25 cellular contexts compared by ENCODE assay signal in genomic region chr4:63663870-63664269, GRCh38.
A peak's percentile ranks its signal among the peaks of the same experiment; 100 is the strongest.
DNase-seq lines count a peak whose midpoint lies in the region; ATAC-seq and TF ChIP-seq lines count a peak whose summit lies in the region.
"Had no signal": no experiment of that assay in that cellular context is flagged by ENCODE, and none has a peak within 500 bp of the region (broad histone marks: within the 10 kb centered on the region; RNA-seq: fewer than 3 reads in every experiment).

No MANE protein-coding gene starts in this region.

- POLR2A ChIA-PET in MCF 10A (lab: Yijun Ruan, JAX), result no interaction called here

- H3K27me3 ChIP-seq in breast epithelium, result no peaks in the 10 kb centered on the region
- no peaks in the 10 kb centered on the region for H3K27me3 ChIP-seq in KMS-11 (ENCODE audit: insufficient read depth, low read depth)

- no peak for TF ChIP-seq POLR2A in breast epithelium (IDR thresholded peaks at IDR 0.05)

- no peak for TF ChIP-seq CTCF in MCF 10A (IDR thresholded peaks at IDR 0.05; ENCODE audit: unreplicated experiment)
- no peak for TF ChIP-seq CTCF in breast epithelium (IDR thresholded peaks at IDR 0.05)
- no peak for TF ChIP-seq CTCF in KMS-11 (conservative IDR thresholded peaks at IDR 0.05; ENCODE audit: low read depth, low read length)
- no peak for TF ChIP-seq CTCF in mesothelial cell of epicardium (IDR thresholded peaks at IDR 0.05; ENCODE audit: unreplicated experiment)

- H3K27me3 Mint-ChIP-seq in MCF 10A (ENCODE audit: insufficient read depth, unreplicated experiment) (no peaks in the 10 kb centered on the region), mesothelial cell of epicardium (ENCODE audit: low read depth) (no peaks in the 10 kb centered on the region)
- no peaks in the 10 kb centered on the region for H3K27me3 Mint-ChIP-seq in activated T-helper 2 cell treated with anti-CD3 and anti-CD28 coated beads, Interferon-gamma antibody, Interleukin-2, Interleukin-4, amounts not matched to agents 10 μg/mL and 5 μg/mL and 100 μg/mL, durations not matched to agents 14 hours and 24 hours and 36 hours (ENCODE audit: low read depth)
- H3K27me3 Mint-ChIP-seq: activated CD4-positive, alpha-beta T cell treated with anti-CD3 and anti-CD28 coated beads for 36 hours; activated T-cell treated with anti-CD3 and anti-CD28 coated beads, Interleukin-2, amount 50 U/mL, for 24 hours; central memory CD8-positive, alpha-beta T cell; IgD-negative memory B cell; stimulated activated naive CD8-positive, alpha-beta T cell treated with anti-CD3 and anti-CD28 coated beads, Interleukin-15, Interleukin-2, amounts not matched to agents 100 ng/mL and 50 ng/mL, for 24 hours had no signal

- no peaks in the 10 kb centered on the region for H3K36me3 Mint-ChIP-seq in MCF 10A (ENCODE audit: insufficient read depth, unreplicated experiment)
- no peaks in the 10 kb centered on the region for H3K36me3 Mint-ChIP-seq in activated T-helper 2 cell treated with anti-CD3 and anti-CD28 coated beads, Interferon-gamma antibody, Interleukin-2, Interleukin-4, amounts not matched to agents 10 μg/mL and 5 μg/mL and 100 μg/mL, durations not matched to agents 14 hours and 24 hours and 36 hours (ENCODE audit: low read depth)
- no peaks in the 10 kb centered on the region for H3K36me3 Mint-ChIP-seq in mesothelial cell of epicardium
- H3K36me3 Mint-ChIP-seq: CD14-positive monocyte, IgD-negative memory B cell, immature natural killer cell had no signal

- H3K9me3 Mint-ChIP-seq in MCF 10A (ENCODE audit: unreplicated experiment) (no peaks in the 10 kb centered on the region), mesothelial cell of epicardium (peaks cover 31% of the 10 kb centered on the region)
- peaks cover 27% of the 10 kb centered on the region for H3K9me3 Mint-ChIP-seq in activated T-helper 2 cell treated with anti-CD3 and anti-CD28 coated beads, Interferon-gamma antibody, Interleukin-2, Interleukin-4, amounts not matched to agents 10 μg/mL and 5 μg/mL and 100 μg/mL, durations not matched to agents 14 hours and 24 hours and 36 hours

- no peaks in the 10 kb centered on the region for H4K20me1 ChIP-seq in KMS-11 (ENCODE audit: insufficient read depth)

- peaks cover 0 to 12% of the 10 kb centered on the region in 2 donors for H3K9me3 ChIP-seq in breast epithelium
- H3K9me3 ChIP-seq: thoracic aorta had no signal

- peak; percentile 94 for ATAC-seq in HG02798 (IDR thresholded peaks at IDR 0.05; ENCODE audit: poor library complexity, unreplicated experiment)
- ATAC-seq: activated CD4-positive, alpha-beta T cell treated with anti-CD3 and anti-CD28 coated beads for 36 hours had no signal

- no peaks in the 10 kb centered on the region for H3K4me1 ChIP-seq in breast epithelium
- H3K4me1 ChIP-seq in KMS-11 (ENCODE audit: low read depth, poor library complexity, severe bottlenecking), result peaks cover 18% of the 10 kb centered on the region
- H3K4me1 ChIP-seq: parathyroid adenoma had no signal

- no peaks in the 10 kb centered on the region for H3K79me2 ChIP-seq in KMS-11 (ENCODE audit: insufficient read depth, low read depth)
- H3K79me2 ChIP-seq: parathyroid adenoma had no signal

- BruUV-seq in MCF 10A (replicated peaks; lab: Mats Ljungman, UMichigan), result no TSS peak

- H3K27ac Mint-ChIP-seq in MCF 10A (ENCODE audit: low read depth, unreplicated experiment) (peak overlapping the region; percentile 47), mesothelial cell of epicardium (no peak overlapping the region)
- no peak overlapping the region for H3K27ac Mint-ChIP-seq in activated T-helper 2 cell treated with anti-CD3 and anti-CD28 coated beads, Interferon-gamma antibody, Interleukin-2, Interleukin-4, amounts not matched to agents 10 μg/mL and 5 μg/mL and 100 μg/mL, durations not matched to agents 14 hours and 24 hours and 36 hours
- H3K27ac Mint-ChIP-seq: activated CD4-positive, alpha-beta T cell treated with anti-CD3 and anti-CD28 coated beads for 36 hours; activated T-cell treated with anti-CD3 and anti-CD28 coated beads, Interleukin-2, amount 50 U/mL, for 24 hours; CD14-positive monocyte; IgD-negative memory B cell; immature natural killer cell; stimulated activated naive CD8-positive, alpha-beta T cell treated with anti-CD3 and anti-CD28 coated beads, Interleukin-15, Interleukin-2, amounts not matched to agents 100 ng/mL and 50 ng/mL, for 24 hours had no signal

- H3K4me2 ChIP-seq in KMS-11, result peak overlapping the region; percentile 47

- H3K9ac ChIP-seq in KMS-11, result peak overlapping the region; percentile 26; the same call in 1 of the 2 replicates
- H3K9ac ChIP-seq: parathyroid adenoma had no signal

- intact Hi-C loops in MCF 10A (cut with micrococcal nuclease), result no loop called here
- intact Hi-C loops in breast epithelium (cut with DNase I; ENCODE audit: low total_unique reads), result no loop called here
- intact Hi-C loops in activated T-helper 2 cell treated with anti-CD3 and anti-CD28 coated beads, Interferon-gamma antibody, Interleukin-2, Interleukin-4, amounts not matched to agents 10 μg/mL and 5 μg/mL and 100 μg/mL, durations not matched to agents 14 hours and 24 hours and 36 hours (cut with micrococcal nuclease), result no loop called here

- H3K4me3 ChIP-seq in breast epithelium (no peak overlapping the region), KMS-11 (IDR thresholded peaks at IDR 0.05; ENCODE audit: insufficient read depth, low read depth, low read length) (no peak overlapping the region)
- H3K4me3 ChIP-seq: thoracic aorta had no signal

- H3K4me3 Mint-ChIP-seq in MCF 10A (ENCODE audit: unreplicated experiment) (peak overlapping the region; percentile 59), mesothelial cell of epicardium (no peak overlapping the region)
- H3K4me3 Mint-ChIP-seq in activated T-helper 2 cell treated with anti-CD3 and anti-CD28 coated beads, Interferon-gamma antibody, Interleukin-2, Interleukin-4, amounts not matched to agents 10 μg/mL and 5 μg/mL and 100 μg/mL, durations not matched to agents 14 hours and 24 hours and 36 hours (ENCODE audit: low read depth), result no peak overlapping the region
- H3K4me3 Mint-ChIP-seq: activated CD4-positive, alpha-beta T cell treated with anti-CD3 and anti-CD28 coated beads for 36 hours; activated T-cell treated with anti-CD3 and anti-CD28 coated beads, Interleukin-2, amount 50 U/mL, for 24 hours; CD14-positive monocyte; central memory CD8-positive, alpha-beta T cell; IgD-negative memory B cell; immature natural killer cell; stimulated activated naive CD8-positive, alpha-beta T cell treated with anti-CD3 and anti-CD28 coated beads, Interleukin-15, Interleukin-2, amounts not matched to agents 100 ng/mL and 50 ng/mL, for 24 hours had no signal

- no peak overlapping the region for H3K27ac ChIP-seq in breast epithelium
- H3K27ac ChIP-seq in KMS-11, result peak overlapping the region; percentile 66
- H3K27ac ChIP-seq: 22Rv1, parathyroid adenoma, thoracic aorta had no signal

- CTCF ChIA-PET in MCF 10A (lab: Yijun Ruan, JAX), result interaction anchor here (0.6 to 1.0 kb wide), 4 partner anchors 32 to 568 kb away, joined by 3 to 6 read pairs (median 4); no protein-coding TSS in a partner anchor

- peak; percentile 0 for DNase-seq in MCF 10A (ENCODE audit: unreplicated experiment)
- no peak for DNase-seq in breast epithelium (ENCODE audit: low spot score in 2 of 2)
- DNase-seq in ecto neural progenitor cell (ENCODE audit: low spot score), result no peak
- DNase-seq in kidney tubule cell (ENCODE audit: low spot score), result no peak
- DNase-seq in activated T-helper 2 cell treated with anti-CD3 and anti-CD28 coated beads, Interferon-gamma antibody, Interleukin-2, Interleukin-4, amounts not matched to agents 10 μg/mL and 5 μg/mL and 100 μg/mL, durations not matched to agents 14 hours and 24 hours and 36 hours (ENCODE audit: low spot score), result no peak
- DNase-seq in mesothelial cell of epicardium (ENCODE audit: low spot score in 2 of 2, unreplicated experiment in 2 of 2), result no peak
- DNase-seq: activated CD4-positive, alpha-beta T cell treated with anti-CD3 and anti-CD28 coated beads for 36 hours; activated gamma-delta T cell treated with Interleukin-2 at 50 U/mL for 16 hours; activated T-cell treated with anti-CD3 and anti-CD28 coated beads, Interleukin-2, amount 50 U/mL, for 24 hours; Calu3; DND-41; hypothalamus; immature natural killer cell; NCI-H1417; NCI-H345; small intestine had no signal

- H2AFZ ChIP-seq in KMS-11 (ENCODE audit: low read depth), result peak overlapping the region; percentile 80
- H2AFZ ChIP-seq: parathyroid adenoma had no signal

- H3K36me3 ChIP-seq in breast epithelium (no peaks in the 10 kb centered on the region), KMS-11 (ENCODE audit: insufficient read depth) (no peaks in the 10 kb centered on the region)
- H3K36me3 ChIP-seq: thoracic aorta had no signal

- no peaks in the 10 kb centered on the region for H3K4me1 Mint-ChIP-seq in MCF 10A (ENCODE audit: insufficient read depth, unreplicated experiment)
- H3K4me1 Mint-ChIP-seq in activated T-helper 2 cell treated with anti-CD3 and anti-CD28 coated beads, Interferon-gamma antibody, Interleukin-2, Interleukin-4, amounts not matched to agents 10 μg/mL and 5 μg/mL and 100 μg/mL, durations not matched to agents 14 hours and 24 hours and 36 hours (ENCODE audit: low read depth), result no peaks in the 10 kb centered on the region
- H3K4me1 Mint-ChIP-seq in mesothelial cell of epicardium, result no peaks in the 10 kb centered on the region
- H3K4me1 Mint-ChIP-seq: activated CD4-positive, alpha-beta T cell treated with anti-CD3 and anti-CD28 coated beads for 36 hours; CD14-positive monocyte; central memory CD8-positive, alpha-beta T cell; IgD-negative memory B cell; immature natural killer cell had no signal
